ENCODE assay signal across 14 cellular contexts in the genomic region with DNA sequence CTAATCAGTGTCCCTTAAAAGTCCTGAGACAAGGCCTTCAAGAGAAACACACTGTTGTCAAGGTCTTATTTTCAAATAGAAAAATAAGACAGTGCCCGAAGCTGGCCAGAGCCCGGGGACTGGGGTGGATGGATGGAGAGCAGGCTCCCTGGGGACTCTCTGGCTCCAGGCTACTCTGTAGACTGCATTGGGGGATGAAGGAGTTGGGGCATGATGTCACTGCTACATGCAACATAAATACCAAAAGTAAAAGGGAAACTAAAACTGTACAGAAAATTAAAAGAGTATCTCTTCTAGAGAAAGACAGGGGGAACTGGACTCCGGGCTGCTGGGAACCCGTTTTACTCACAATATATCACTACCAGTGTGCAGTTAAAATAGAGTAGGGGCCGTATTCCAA.
DNase-seq lines count a peak whose midpoint lies in the region; ATAC-seq, FAIRE-seq and TF ChIP-seq lines count a peak whose summit lies in the region.
"Had no signal": no experiment of that assay in that cellular context is flagged by ENCODE, and none has a peak within 500 bp of the region (broad histone marks: within the 10 kb centered on the region; RNA-seq: fewer than 3 reads in every experiment).

No MANE protein-coding gene starts in this region.

- H3K36me3 ChIP-seq in left ventricle myocardium inferior: no peaks in the 10 kb centered on the region

- H3K4me3 Mint-ChIP-seq in natural killer cell: no peak overlapping the region
- H3K4me3 Mint-ChIP-seq: activated CD4-positive, alpha-beta memory T cell treated with anti-CD3 and anti-CD28 coated beads for 36 hours; activated naive CD8-positive, alpha-beta T cell treated with anti-CD3 and anti-CD28 coated beads, Interleukin-2, amount 10 ng/mL, durations not matched to agents 7 days and 5 days; stimulated activated naive B cell treated with anti-CD40 and anti-IgM and Interleukin-4, amounts not matched to agents 10 μg/mL and 1 μg/mL and 100 μg/mL, for 72 hours had no signal

- no peaks in the 10 kb centered on the region for H3K36me3 Mint-ChIP-seq in natural killer cell
- H3K36me3 Mint-ChIP-seq: activated CD4-positive, alpha-beta memory T cell treated with anti-CD3 and anti-CD28 coated beads for 36 hours; activated naive CD8-positive, alpha-beta T cell treated with anti-CD3 and anti-CD28 coated beads, Interleukin-2, amount 10 ng/mL, durations not matched to agents 7 days and 5 days had no signal

- peak; percentile 93 for ATAC-seq in GM18517 (IDR thresholded peaks at IDR 0.05; ENCODE audit: unreplicated experiment)
- peak; percentile 73 for ATAC-seq in GM21360 (IDR thresholded peaks at IDR 0.05; ENCODE audit: unreplicated experiment)
- ATAC-seq in HG03025 (IDR thresholded peaks at IDR 0.05; ENCODE audit: low FRiP score, unreplicated experiment): peak; percentile 73
- no peak for ATAC-seq in natural killer cell

- no peak overlapping the region for H3K27ac Mint-ChIP-seq in natural killer cell
- H3K27ac Mint-ChIP-seq: activated CD4-positive, alpha-beta memory T cell treated with anti-CD3 and anti-CD28 coated beads for 36 hours; activated naive CD8-positive, alpha-beta T cell treated with anti-CD3 and anti-CD28 coated beads, Interleukin-2, amount 10 ng/mL, durations not matched to agents 7 days and 5 days; stimulated activated naive B cell treated with anti-CD40 and anti-IgM and Interleukin-4, amounts not matched to agents 10 μg/mL and 1 μg/mL and 100 μg/mL, for 72 hours had no signal

- no peaks in the 10 kb centered on the region for H3K27me3 ChIP-seq in left ventricle myocardium inferior (ENCODE audit: low read depth)

- no peaks in the 10 kb centered on the region for H3K9me3 Mint-ChIP-seq in natural killer cell
- H3K9me3 Mint-ChIP-seq: activated CD4-positive, alpha-beta memory T cell treated with anti-CD3 and anti-CD28 coated beads for 36 hours; activated naive CD8-positive, alpha-beta T cell treated with anti-CD3 and anti-CD28 coated beads, Interleukin-2, amount 10 ng/mL, durations not matched to agents 7 days and 5 days had no signal

- intact Hi-C loops in left ventricle myocardium inferior (cut with micrococcal nuclease) (no loop called here), natural killer cell (cut with micrococcal nuclease) (no loop called here)

- TF ChIP-seq CTCF in left ventricle myocardium inferior (IDR thresholded peaks at IDR 0.05; ENCODE audit: borderline replicate concordance): no peak
- no peak for TF ChIP-seq CTCF in natural killer cell (IDR thresholded peaks at IDR 0.05)

- H3K9me3 ChIP-seq in left ventricle myocardium inferior (replicated peaks): peaks cover 5% of the 10 kb centered on the region

- H3K27ac ChIP-seq in left ventricle myocardium inferior (replicated peaks): no peak overlapping the region
- H3K27ac ChIP-seq: C4-2B had no signal

- H3K4me1 Mint-ChIP-seq in natural killer cell: no peaks in the 10 kb centered on the region
- H3K4me1 Mint-ChIP-seq: activated naive CD8-positive, alpha-beta T cell treated with anti-CD3 and anti-CD28 coated beads, Interleukin-2, amount 10 ng/mL, durations not matched to agents 7 days and 5 days had no signal

- DNase-seq in OCI-M1 (lab: John Stamatoyannopoulos, UW): peak; percentile 4
- DNase-seq in NCI-H2081 (lab: John Stamatoyannopoulos, UW): no peak
- DNase-seq in left ventricle myocardium inferior: no peak
- DNase-seq in natural killer cell: no peak
- DNase-seq in GM12892 (ENCODE audit: insufficient read length): no peak
- DNase-seq: activated CD4-positive, alpha-beta memory T cell treated with anti-CD3 and anti-CD28 coated beads for 36 hours; activated naive CD8-positive, alpha-beta T cell treated with anti-CD3 and anti-CD28 coated beads, Interleukin-2, amount 10 ng/mL, durations not matched to agents 7 days and 5 days; cortex of kidney; NCI-H1105 treated with DMSO at 0.1 percent for 48 hours; stimulated activated naive B cell treated with anti-CD40 and anti-IgM and Interleukin-4, amounts not matched to agents 10 μg/mL and 1 μg/mL and 100 μg/mL, for 72 hours had no signal

- H3K4me3 ChIP-seq in left ventricle myocardium inferior: no peak overlapping the region

- H3K27me3 Mint-ChIP-seq in natural killer cell (ENCODE audit: low read depth in 2 of 2): no peaks in the 10 kb centered on the region
- H3K27me3 Mint-ChIP-seq: activated CD4-positive, alpha-beta memory T cell treated with anti-CD3 and anti-CD28 coated beads for 36 hours had no signal

- no peak for TF ChIP-seq POLR2A in GM12892 (IDR thresholded peaks at IDR 0.05; ENCODE audit: low read depth, low read length)

- H3K4me1 ChIP-seq in left ventricle myocardium inferior: peaks cover 11% of the 10 kb centered on the region

- FAIRE-seq in GM12892 (lab: Jason Lieb, UNC): no peak

Comparison
In these comparisons a context has a peak if more than half of its experiments do, and no peak if none do; other contexts are left out.
1. ATAC-seq: peak in GM18517 (single experiment), GM21360 (single experiment) and HG03025 (single experiment); none in natural killer cell (0 of 3).